In the genomic region with DNA sequence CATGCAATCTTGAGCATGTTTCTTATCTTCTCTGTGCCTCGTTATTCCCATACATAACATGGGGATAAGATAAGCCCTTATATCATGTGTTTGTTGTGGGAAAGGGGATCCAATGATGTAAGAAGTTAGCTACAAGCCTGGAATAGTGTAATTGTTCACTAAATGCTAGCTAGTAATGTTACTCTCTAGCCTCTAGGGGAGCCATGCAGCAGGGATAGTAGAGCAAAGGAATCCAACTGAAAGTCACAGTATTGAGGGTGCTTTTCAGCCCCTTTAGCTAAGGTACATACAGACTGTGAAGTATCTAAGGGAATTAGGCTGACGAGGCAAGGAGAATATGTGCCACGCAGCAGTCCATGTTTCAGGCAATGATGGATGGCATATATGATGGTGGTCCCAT, we compare ENCODE assay signal across 9 cellular contexts. TPM values are rescaled to one million over a fixed set of nuclear protein-coding genes. Genes with fewer than 3 reads are reported as not detected.
A peak's percentile ranks its signal among the peaks of the same experiment; 100 is the strongest.
DNase-seq lines count a peak whose midpoint lies in the region; ATAC-seq, FAIRE-seq and TF ChIP-seq lines count a peak whose summit lies in the region.
"Had no signal": no experiment of that assay in that cellular context is flagged by ENCODE, and none has a peak within 500 bp of the region (broad histone marks: within the 10 kb centered on the region; RNA-seq: fewer than 3 reads in every experiment).

No MANE protein-coding gene starts in this region.

- no peaks in the 10 kb centered on the region for H3K27me3 Mint-ChIP-seq in stimulated activated naive B cell treated with anti-CD40 and anti-IgM and Interleukin-4, amounts not matched to agents 10 μg/mL and 1 μg/mL and 100 μg/mL, for 72 hours
- H3K27me3 Mint-ChIP-seq: IgD-negative memory B cell had no signal

- no peak for TF ChIP-seq EP300 in suprapubic skin (IDR thresholded peaks at IDR 0.05)

- H3K36me3 Mint-ChIP-seq in stimulated activated naive B cell treated with anti-CD40 and anti-IgM and Interleukin-4, amounts not matched to agents 10 μg/mL and 1 μg/mL and 100 μg/mL, for 72 hours: peaks cover 0 to 3% of the 10 kb centered on the region in 2 donors

- H3K27me3 ChIP-seq in BE2C: no peaks in the 10 kb centered on the region
- H3K27me3 ChIP-seq in iPS DF 6.9 (ENCODE audit: control insufficient read depth, insufficient read depth, low read length): no peaks in the 10 kb centered on the region
- H3K27me3 ChIP-seq in suprapubic skin: no peaks in the 10 kb centered on the region

- H3K4me3 Mint-ChIP-seq in stimulated activated naive B cell treated with anti-CD40 and anti-IgM and Interleukin-4, amounts not matched to agents 10 μg/mL and 1 μg/mL and 100 μg/mL, for 72 hours: no peak overlapping the region
- H3K4me3 Mint-ChIP-seq: IgD-negative memory B cell had no signal

- no peak overlapping the region for H3K27ac Mint-ChIP-seq in stimulated activated naive B cell treated with anti-CD40 and anti-IgM and Interleukin-4, amounts not matched to agents 10 μg/mL and 1 μg/mL and 100 μg/mL, for 72 hours
- H3K27ac Mint-ChIP-seq: IgD-negative memory B cell had no signal

- DNase-seq in BE2C: no peak
- no peak for DNase-seq in GM18507 (ENCODE audit: extremely low spot score, insufficient read length, low read depth)
- DNase-seq in SKM-1 (lab: John Stamatoyannopoulos, UW; ENCODE audit: unreplicated experiment): peak; percentile 29
- peak; percentile 16 for DNase-seq in iPS DF 6.9 (ENCODE audit: low read depth, low spot score)
- no peak for DNase-seq in stimulated activated naive B cell treated with anti-CD40 and anti-IgM and Interleukin-4, amounts not matched to agents 10 μg/mL and 1 μg/mL and 100 μg/mL, for 72 hours
- DNase-seq in suprapubic skin (ENCODE audit: low spot score in 2 of 2): no peak

- peak; percentile 58 for FAIRE-seq in GM18507 (lab: Jason Lieb, UNC)

- peaks cover 13 to 33% of the 10 kb centered on the region in 2 donors for H3K4me1 Mint-ChIP-seq in stimulated activated naive B cell treated with anti-CD40 and anti-IgM and Interleukin-4, amounts not matched to agents 10 μg/mL and 1 μg/mL and 100 μg/mL, for 72 hours

- H3K4me1 ChIP-seq in BE2C (no peaks in the 10 kb centered on the region), iPS DF 6.9 (ENCODE audit: control insufficient read depth, insufficient read depth, low read length) (no peaks in the 10 kb centered on the region), suprapubic skin (no peaks in the 10 kb centered on the region)

- TF ChIP-seq POLR2A in suprapubic skin (IDR thresholded peaks at IDR 0.05): no peak

- ATAC-seq in GM21390 (IDR thresholded peaks at IDR 0.05; ENCODE audit: unreplicated experiment) (no peak), GM19035 (IDR thresholded peaks at IDR 0.05; ENCODE audit: unreplicated experiment) (no peak)
- no peak for ATAC-seq in stimulated activated naive B cell treated with anti-CD40 and anti-IgM and Interleukin-4, amounts not matched to agents 10 μg/mL and 1 μg/mL and 100 μg/mL, for 72 hours (replicated peaks)

- no peaks in the 10 kb centered on the region for H3K9me3 ChIP-seq in BE2C
- H3K9me3 ChIP-seq in iPS DF 6.9 (ENCODE audit: control insufficient read depth, insufficient read depth, low read length): no peaks in the 10 kb centered on the region
- no peaks in the 10 kb centered on the region for H3K9me3 ChIP-seq in suprapubic skin

- no peak overlapping the region for H3K27ac ChIP-seq in iPS DF 6.9 (ENCODE audit: low read length)
- H3K27ac ChIP-seq in suprapubic skin: no peak overlapping the region

- no peaks in the 10 kb centered on the region for H3K36me3 ChIP-seq in BE2C
- no peaks in the 10 kb centered on the region for H3K36me3 ChIP-seq in iPS DF 6.9 (ENCODE audit: control insufficient read depth, insufficient read depth, low read length)
- no peaks in the 10 kb centered on the region for H3K36me3 ChIP-seq in suprapubic skin

- WGBS in iPS DF 6.9 (ENCODE audit: insufficient coverage, insufficient read length): no CpG with 5 or more reads among the region's 3 CpGs
- WGBS in suprapubic skin: 77% methylated on average over 3 of the region's 3 CpGs

- no peak overlapping the region for H3K4me3 ChIP-seq in BE2C (ENCODE audit: low read depth, low read length)
- no peak overlapping the region for H3K4me3 ChIP-seq in iPS DF 6.9 (ENCODE audit: low read length)
- no peak overlapping the region for H3K4me3 ChIP-seq in suprapubic skin

- TF ChIP-seq CTCF in BE2C (IDR thresholded peaks at IDR 0.05; ENCODE audit: low read depth, low read length) (peak; percentile 51), suprapubic skin (IDR thresholded peaks at IDR 0.05) (peak in 1 of 2 donors; percentile 42)

- H3K9me3 Mint-ChIP-seq in stimulated activated naive B cell treated with anti-CD40 and anti-IgM and Interleukin-4, amounts not matched to agents 10 μg/mL and 1 μg/mL and 100 μg/mL, for 72 hours: peaks cover 0 to 3% of the 10 kb centered on the region in 2 donors

RNA-seq across cellular contexts. Expression of a gene that starts 46.9 kb away (rescaled TPM):
- polyA plus RNA-seq in BE2C (2012; ENCODE audit: insufficient read depth, insufficient read length, low read depth): 0.15 TPM
- not detected for total RNA-seq in suprapubic skin
- polyA plus RNA-seq: IgD-negative memory B cell had no signal

Comparison
In these comparisons a context has a peak if more than half of its experiments do, and no peak if none do; other contexts are left out.
1. DNase-seq: peak in SKM-1 (single experiment) and iPS DF 6.9 (single experiment); none in BE2C (single experiment), GM18507 (single experiment), stimulated activated naive B cell treated with anti-CD40 and anti-IgM and Interleukin-4, amounts not matched to agents 10 μg/mL and 1 μg/mL and 100 μg/mL, for 72 hours (single experiment) and suprapubic skin (0 of 2).